ENCODE assay signal across 29 cellular contexts in the genomic region with DNA sequence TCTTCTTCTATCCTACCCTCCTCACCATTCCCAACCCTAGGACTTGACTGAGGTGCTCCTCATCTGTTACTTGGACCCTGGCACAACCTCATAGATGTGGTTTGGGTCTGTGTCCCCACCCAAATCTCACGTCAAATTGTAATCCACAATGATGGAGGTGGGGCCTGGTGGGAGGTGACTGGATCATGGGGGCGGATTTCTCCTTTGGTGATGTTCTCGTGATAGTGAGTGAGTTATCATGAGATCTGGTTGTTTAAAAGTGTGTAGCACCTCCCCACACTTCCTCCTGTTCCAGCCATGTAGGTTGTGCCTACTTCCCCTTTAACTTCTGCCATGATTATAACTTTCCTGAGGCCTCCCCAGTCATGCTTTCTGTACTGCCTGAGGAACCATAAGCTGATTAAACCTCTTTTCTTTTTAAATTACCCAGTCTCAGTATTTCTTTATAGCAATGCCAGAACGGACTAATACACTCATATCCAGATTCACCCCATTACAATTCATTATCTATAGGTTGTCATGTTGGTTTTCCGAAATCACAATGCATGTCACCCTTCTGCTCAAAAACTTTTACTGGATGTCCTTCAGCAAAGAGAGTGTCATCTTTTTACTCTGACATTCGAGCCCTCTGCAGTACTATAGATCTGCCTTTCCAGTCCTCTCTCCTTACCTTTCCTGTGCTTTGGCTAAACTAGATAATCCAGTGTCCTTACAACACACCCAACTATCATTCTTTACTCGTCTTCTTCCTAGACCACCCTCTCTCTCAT. TPM values are rescaled to one million over a fixed set of nuclear protein-coding genes. Genes with fewer than 3 reads are reported as not detected.
"Had no signal": no experiment of that assay in that cellular context is flagged by ENCODE, and none has a peak within 500 bp of the region (broad histone marks: within the 10 kb centered on the region; RNA-seq: fewer than 3 reads in every experiment).

No MANE protein-coding gene starts in this region.

- H3K27me3 ChIP-seq: left lung, pancreas, sigmoid colon, suprapubic skin, tibial artery, upper lobe of right lung had no signal

- FAIRE-seq: keratinocyte, pancreas, small intestine, urothelium cell line had no signal

- ATAC-seq: left cardiac atrium; left lung; mucosa of descending colon; naive thymus-derived CD4-positive, alpha-beta T cell; natural killer cell treated with Interleukin-12 subunit alpha and Interleukin-12 subunit beta and Interleukin-15 and Interleukin-18, amount 100 ng/mL, for 72 hours; pancreas; right cardiac atrium; stimulated activated effector memory CD8-positive, alpha-beta T cell treated with anti-CD3 and anti-CD28 coated beads, Interleukin-12 subunit alpha, Interleukin-12 subunit beta, amount 100 ng/mL, for 72 hours; upper lobe of right lung had no signal

- H3K9me3 ChIP-seq: left lung, mucosa of descending colon, pancreas, prostate gland, sigmoid colon, spleen, suprapubic skin, thoracic aorta, tibial artery, upper lobe of right lung had no signal

- DNase-seq: hippocampal formation; kidney glomerular epithelial cell; left cardiac atrium; left lung; mesendoderm; mucosa of descending colon; naive thymus-derived CD4-positive, alpha-beta T cell; pancreas; posterior cingulate gyrus; retina; right cardiac atrium; sigmoid colon; small intestine; spleen; stimulated activated CD4-positive, alpha-beta T cell treated with anti-CD3 and anti-CD28 coated beads, Interleukin-4, amount 100 ng/mL, for 24 hours; stimulated activated naive CD4-positive, alpha-beta T cell; tibial artery; trophoblast cell; upper lobe of right lung had no signal

- H3K4me1 ChIP-seq: left lung, pancreas, prostate gland, spleen, suprapubic skin, upper lobe of right lung had no signal

- H3K4me3 ChIP-seq: left lung, lung, mucosa of descending colon, pancreas, prostate gland, sigmoid colon, spleen, suprapubic skin, thoracic aorta, tibial artery, upper lobe of right lung had no signal

- H3K36me3 ChIP-seq: left lung, pancreas, prostate gland, sigmoid colon, spleen, suprapubic skin, thoracic aorta, upper lobe of right lung had no signal

- H3K27ac ChIP-seq: left lung, pancreas, prostate gland, sigmoid colon, spleen, suprapubic skin, thoracic aorta, tibial artery, upper lobe of right lung had no signal

RNA-seq across cellular contexts. Expression of a gene that starts 45.7 kb away (rescaled TPM):
- total RNA-seq: myocyte; naive thymus-derived CD4-positive, alpha-beta T cell; natural killer cell treated with Interleukin-12 subunit alpha and Interleukin-12 subunit beta and Interleukin-15 and Interleukin-18, amount 100 ng/mL, for 72 hours had no signal
- polyA plus RNA-seq: naive thymus-derived CD4-positive, alpha-beta T cell; neural cell had no signal
